In genomic region chr6:111603648-111604047, GRCh38 we compare ENCODE assay signal across 9 cellular contexts. TPM values are rescaled to one million over a fixed set of nuclear protein-coding genes. Genes with fewer than 3 reads are reported as not detected.
DNase-seq lines count a peak whose midpoint lies in the region; ATAC-seq and TF ChIP-seq lines count a peak whose summit lies in the region.
"Had no signal": no experiment of that assay in that cellular context is flagged by ENCODE, and none has a peak within 500 bp of the region (broad histone marks: within the 10 kb centered on the region; RNA-seq: fewer than 3 reads in every experiment).

No MANE protein-coding gene starts in this region.

- in situ Hi-C loops in Panc1 (cut with HindIII; ENCODE audit: low pct_unique_long_range_greater_than_20kb, low sequenced_read_pairs) = no loop called here

- ATAC-seq in Panc1 (no peak), GM19328 (IDR thresholded peaks at IDR 0.05; ENCODE audit: unreplicated experiment) (no peak)

- peak overlapping the region in 5 of 7 donors; percentile 10 to 80 (median 24) for H3K27ac Mint-ChIP-seq in CD4-positive, alpha-beta memory T cell
- H3K27ac Mint-ChIP-seq in osteocyte (ENCODE audit: unreplicated experiment) = peak overlapping the region; percentile 96

- TF ChIP-seq CTCF in Panc1 (IDR thresholded peaks at IDR 0.05) (no peak), osteocyte (IDR thresholded peaks at IDR 0.05) (no peak)

- no TSS peak for BruUV-seq in Panc1 (replicated peaks; lab: Mats Ljungman, UMichigan)

- peak overlapping the region; percentile 90 to 92 for H3K9ac ChIP-seq in duodenal mucosa (ENCODE audit: low read depth in 1 of 2, low read length in 2 of 2)

- CTCF ChIA-PET in CD4-positive, alpha-beta memory T cell (lab: Charles Lee; ENCODE audit: partially characterized antibody) = interaction anchor here (0.6 kb wide), 1 partner anchor 26 kb away, joined by 3 read pairs; no protein-coding TSS in a partner anchor
- CTCF ChIA-PET in Panc1 (lab: Charles Lee) = no interaction called here

- no peak for DNase-seq in CD4-positive, alpha-beta memory T cell
- no peak for DNase-seq in Panc1 (ENCODE audit: low read depth, low spot score)
- no peak for DNase-seq in osteocyte (ENCODE audit: extremely low spot score, unreplicated experiment)
- no peak for DNase-seq in NCI-H524 treated with DMSO at 0.1 percent for 48 hours (lab: John Stamatoyannopoulos, UW)
- no peak for DNase-seq in NCI-H1694 (lab: John Stamatoyannopoulos, UW)
- no peak for DNase-seq in COLO668 (lab: John Stamatoyannopoulos, UW; ENCODE audit: unreplicated experiment)
- DNase-seq: NCI-H226 had no signal

- peaks cover 0 to 15% of the 10 kb centered on the region in 2 donors for H3K36me3 Mint-ChIP-seq in CD4-positive, alpha-beta memory T cell
- peaks cover 4% of the 10 kb centered on the region for H3K36me3 Mint-ChIP-seq in osteocyte (ENCODE audit: unreplicated experiment)

- peak overlapping the region in 6 of 8 donors; percentile 26 to 97 (median 92) for H3K4me3 Mint-ChIP-seq in CD4-positive, alpha-beta memory T cell
- peak overlapping the region; percentile 80 for H3K4me3 Mint-ChIP-seq in osteocyte (ENCODE audit: unreplicated experiment)

- H3K4me1 ChIP-seq in CD4-positive, alpha-beta memory T cell (ENCODE audit: insufficient read depth, low read length) = peaks cover 43% of the 10 kb centered on the region
- H3K4me1 ChIP-seq in Panc1 (ENCODE audit: control insufficient read depth, insufficient read depth, low read length) (peaks cover 59% of the 10 kb centered on the region), duodenal mucosa (ENCODE audit: control insufficient read depth in 1 of 2, insufficient read depth in 2 of 2, low read length in 2 of 2) (peaks cover 64 to 68% of the 10 kb centered on the region in 2 donors)

- no peak overlapping the region for H3K4me3 ChIP-seq in CD4-positive, alpha-beta memory T cell (ENCODE audit: low read length in 2 of 2)
- H3K4me3 ChIP-seq in Panc1 (ENCODE audit: low read depth in 2 of 2, low read length in 2 of 2) = peak overlapping the region; percentile 58 to 80
- H3K4me3 ChIP-seq in duodenal mucosa (ENCODE audit: low read depth in 1 of 2, low read length in 2 of 2) = peak overlapping the region; percentile 80 to 87

- H3K36me3 ChIP-seq in CD4-positive, alpha-beta memory T cell (ENCODE audit: insufficient read depth, low read length) = no peaks in the 10 kb centered on the region
- H3K36me3 ChIP-seq in Panc1 (ENCODE audit: control insufficient read depth, insufficient read depth, low read length) (no peaks in the 10 kb centered on the region), duodenal mucosa (ENCODE audit: control insufficient read depth in 1 of 2, insufficient read depth in 2 of 2, low read length in 2 of 2) (peaks cover 4 to 12% of the 10 kb centered on the region in 2 donors)

- intact Hi-C loops in CD4-positive, alpha-beta memory T cell (cut with micrococcal nuclease) = no loop called here
- intact Hi-C loops in Panc1 (cut with micrococcal nuclease; ENCODE audit: unreplicated experiment) = no loop called here

- H3K9me3 ChIP-seq in CD4-positive, alpha-beta memory T cell (ENCODE audit: control insufficient read depth in 1 of 2, low read length in 2 of 2) = no peaks in the 10 kb centered on the region
- no peaks in the 10 kb centered on the region for H3K9me3 ChIP-seq in Panc1 (ENCODE audit: control insufficient read depth, insufficient read depth, low read depth, low read length)
- H3K9me3 ChIP-seq in duodenal mucosa (ENCODE audit: control insufficient read depth in 1 of 2, low read length in 2 of 2) = no peaks in the 10 kb centered on the region

- no peaks in the 10 kb centered on the region for H3K27me3 ChIP-seq in CD4-positive, alpha-beta memory T cell (ENCODE audit: insufficient read depth, low read length)
- H3K27me3 ChIP-seq in Panc1 (ENCODE audit: control insufficient read depth, insufficient read depth, low read length) = no peaks in the 10 kb centered on the region
- no peaks in the 10 kb centered on the region for H3K27me3 ChIP-seq in duodenal mucosa (ENCODE audit: control insufficient read depth in 1 of 2, insufficient read depth in 2 of 2, low read length in 2 of 2)

- no peaks in the 10 kb centered on the region for H3K9me3 Mint-ChIP-seq in CD4-positive, alpha-beta memory T cell
- no peaks in the 10 kb centered on the region for H3K9me3 Mint-ChIP-seq in osteocyte (ENCODE audit: unreplicated experiment)

- POLR2A ChIA-PET in CD4-positive, alpha-beta memory T cell (lab: Charles Lee; ENCODE audit: partially characterized antibody) = no interaction called here
- POLR2A ChIA-PET in Panc1 (lab: Charles Lee) = no interaction called here

- H3K4me1 Mint-ChIP-seq in CD4-positive, alpha-beta memory T cell = peaks cover 32 to 70% (median 51%) of the 10 kb centered on the region in 4 donors
- peaks cover 63% of the 10 kb centered on the region for H3K4me1 Mint-ChIP-seq in osteocyte (ENCODE audit: unreplicated experiment)

- H3K27me3 Mint-ChIP-seq in CD4-positive, alpha-beta memory T cell = no peaks in the 10 kb centered on the region
- no peaks in the 10 kb centered on the region for H3K27me3 Mint-ChIP-seq in osteocyte (ENCODE audit: unreplicated experiment)

- no peak overlapping the region for H3K27ac ChIP-seq in CD4-positive, alpha-beta memory T cell (ENCODE audit: low read depth, low read length)
- peak overlapping the region; percentile 98 for H3K27ac ChIP-seq in Panc1 (ENCODE audit: low read length)
- H3K27ac ChIP-seq in duodenal mucosa (ENCODE audit: low read depth, low read length) = peak overlapping the region; percentile 83

RNA-seq across cellular contexts. Expression of gene TRAF3IP2, which starts 2.0 kb away (rescaled TPM):
- total RNA-seq in CD4-positive, alpha-beta memory T cell = 10 to 100 TPM; 18.2 to 19.7 TPM
- 10 to 100 TPM; 15.6 to 17.8 TPM for polyA plus RNA-seq in CD4-positive, alpha-beta memory T cell
- 43.3 TPM for total RNA-seq in Panc1 (2021; ENCODE audit: unreplicated experiment)
- 27.5 TPM for polyA plus RNA-seq in Panc1 (2012; ENCODE audit: insufficient read length)
- total RNA-seq in osteocyte = 10.5 and 12.8 TPM in 2 replicates

Comparison
In these comparisons a context has a peak if more than half of its experiments do, and no peak if none do; other contexts are left out.
1. H3K4me3 ChIP-seq: peak in Panc1 (2 of 2) and duodenal mucosa (2 of 2); none in CD4-positive, alpha-beta memory T cell (0 of 2).